Comparison of ENCODE assay signal across 1 cellular context in genomic region chrX:141278306-141278705, GRCh38.
TF ChIP-seq lines count a peak whose summit lies in the region.

No MANE protein-coding gene starts in this region.

TF ChIP-seq in H1, 55 proteins besides CTCF, POLR2A, EP300 and RAD21 (continued from another document):
- TF ChIP-seq CHD7 (IDR thresholded peaks at IDR 0.05; ENCODE audit: insufficient replicate concordance, low read length) = no peak
TF ChIP-seq in H1: peak in this region for 0.
